In the genomic region with DNA sequence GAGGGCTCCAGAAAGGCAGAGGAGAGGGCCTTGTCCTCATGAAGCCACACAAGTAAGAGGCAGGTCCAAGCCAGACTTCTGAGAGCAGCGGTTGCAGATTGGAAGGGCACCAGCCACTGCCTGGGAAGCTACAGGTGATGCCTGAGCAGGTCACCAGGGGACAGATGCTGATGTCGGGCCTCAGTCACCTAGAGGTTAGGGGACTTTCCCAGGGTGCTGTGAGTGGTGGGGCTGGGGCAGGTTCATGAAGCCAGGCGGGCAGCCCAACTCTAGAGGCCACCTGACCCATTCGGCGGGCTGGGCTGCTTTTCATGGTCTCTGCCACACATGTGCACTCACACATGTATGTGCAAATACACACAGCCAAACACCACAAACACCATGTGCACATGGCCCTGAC, we compare ENCODE assay signal across 10 cellular contexts. TPM values are rescaled to one million over a fixed set of nuclear protein-coding genes. Genes with fewer than 3 reads are reported as not detected.
"Had no signal": no experiment of that assay in that cellular context is flagged by ENCODE, and none has a peak within 500 bp of the region (broad histone marks: within the 10 kb centered on the region; RNA-seq: fewer than 3 reads in every experiment).

No MANE protein-coding gene starts in this region.

RNA-seq across cellular contexts. Expression of a gene that starts 3.6 kb away (rescaled TPM):
- total RNA-seq: LHCN-M2, MCF 10A, NCI-H460, OCI-LY7, PC-9, Right ventricle myocardium inferior, RPMI7951, SJCRH30, SK-MEL-5, T-cell had no signal

RNA-seq across cellular contexts. Expression of a gene that starts 52.0 kb away (rescaled TPM):
- total RNA-seq: LHCN-M2, MCF 10A, NCI-H460, OCI-LY7, PC-9, Right ventricle myocardium inferior, SJCRH30, SK-MEL-5, T-cell had no signal
